ENCODE assay signal across 12 cellular contexts in genomic region chr12:25058619-25059018, GRCh38.
DNase-seq lines count a peak whose midpoint lies in the region; ATAC-seq and TF ChIP-seq lines count a peak whose summit lies in the region.
"Had no signal": no experiment of that assay in that cellular context is flagged by ENCODE, and none has a peak within 500 bp of the region (broad histone marks: within the 10 kb centered on the region; RNA-seq: fewer than 3 reads in every experiment).

No MANE protein-coding gene starts in this region.

- H3K79me2 ChIP-seq in DND-41 (ENCODE audit: insufficient read depth, low read length): peaks cover 84% of the 10 kb centered on the region

- H3K4me3 Mint-ChIP-seq in activated T-helper 2 cell treated with anti-CD3 and anti-CD28 coated beads, Interferon-gamma antibody, Interleukin-2, Interleukin-4, amounts not matched to agents 10 μg/mL and 5 μg/mL and 100 μg/mL, durations not matched to agents 14 hours and 24 hours and 36 hours (ENCODE audit: low read depth): no peak overlapping the region
- peak overlapping the region in 3 of 10 donors; percentile 18 to 50 (median 44) for H3K4me3 Mint-ChIP-seq in naive thymus-derived CD4-positive, alpha-beta T cell

- no peak overlapping the region for H3K9ac ChIP-seq in DND-41 (ENCODE audit: low read depth, low read length)

- H4K20me1 ChIP-seq in DND-41 (ENCODE audit: insufficient read depth, low read length): no peaks in the 10 kb centered on the region

- TF ChIP-seq CTCF in DND-41 (IDR thresholded peaks at IDR 0.05; ENCODE audit: borderline replicate concordance, extremely low read depth, low read length, poor library complexity, severe bottlenecking): no peak

- H3K4me2 ChIP-seq in DND-41 (ENCODE audit: insufficient read depth, low read length): peak overlapping the region; percentile 3; the same call in 1 of the 2 replicates

- H3K27me3 Mint-ChIP-seq in activated T-helper 2 cell treated with anti-CD3 and anti-CD28 coated beads, Interferon-gamma antibody, Interleukin-2, Interleukin-4, amounts not matched to agents 10 μg/mL and 5 μg/mL and 100 μg/mL, durations not matched to agents 14 hours and 24 hours and 36 hours (ENCODE audit: low read depth): no peaks in the 10 kb centered on the region
- no peaks in the 10 kb centered on the region for H3K27me3 Mint-ChIP-seq in naive thymus-derived CD4-positive, alpha-beta T cell

- H2AFZ ChIP-seq in DND-41 (ENCODE audit: low read depth, low read length): no peak overlapping the region

- H3K4me1 ChIP-seq in DND-41 (ENCODE audit: insufficient read depth, low read length): peaks cover 44% of the 10 kb centered on the region
- H3K4me1 ChIP-seq in naive thymus-derived CD4-positive, alpha-beta T cell (ENCODE audit: control insufficient read depth in 2 of 2, insufficient read depth in 2 of 2, low read length in 2 of 2): peaks cover 4 to 29% of the 10 kb centered on the region in 2 donors

- CTCF ChIA-PET in naive thymus-derived CD4-positive, alpha-beta T cell (lab: Charles Lee): no interaction called here

- no peak overlapping the region for H3K27ac ChIP-seq in DND-41 (ENCODE audit: low read length)
- no peak overlapping the region for H3K27ac ChIP-seq in naive thymus-derived CD4-positive, alpha-beta T cell (ENCODE audit: low read depth, low read length)
- H3K27ac ChIP-seq: heart right ventricle had no signal

- no peak overlapping the region for H3K27ac Mint-ChIP-seq in activated T-helper 2 cell treated with anti-CD3 and anti-CD28 coated beads, Interferon-gamma antibody, Interleukin-2, Interleukin-4, amounts not matched to agents 10 μg/mL and 5 μg/mL and 100 μg/mL, durations not matched to agents 14 hours and 24 hours and 36 hours
- peak overlapping the region in 1 of 9 donors; percentile 66 for H3K27ac Mint-ChIP-seq in naive thymus-derived CD4-positive, alpha-beta T cell

- no peak overlapping the region for H3K4me3 ChIP-seq in DND-41 (ENCODE audit: low read depth in 1 of 2, low read length in 2 of 2)
- H3K4me3 ChIP-seq in naive thymus-derived CD4-positive, alpha-beta T cell (ENCODE audit: low read length): no peak overlapping the region
- H3K4me3 ChIP-seq: heart right ventricle had no signal

- H3K27me3 ChIP-seq in DND-41 (ENCODE audit: insufficient read depth, low read length, poor library complexity): no peaks in the 10 kb centered on the region
- H3K27me3 ChIP-seq in naive thymus-derived CD4-positive, alpha-beta T cell (ENCODE audit: control insufficient read depth in 2 of 2, insufficient read depth in 2 of 2, low read length in 2 of 2): no peaks in the 10 kb centered on the region
- H3K27me3 ChIP-seq: heart right ventricle had no signal

- intact Hi-C loops in activated T-helper 2 cell treated with anti-CD3 and anti-CD28 coated beads, Interferon-gamma antibody, Interleukin-2, Interleukin-4, amounts not matched to agents 10 μg/mL and 5 μg/mL and 100 μg/mL, durations not matched to agents 14 hours and 24 hours and 36 hours (cut with micrococcal nuclease): loop anchor here (5.0 to 10.0 kb wide), 2 partner anchors 36 to 1776 kb away; partner anchors contain the start of gene ITPR2
- intact Hi-C loops in naive thymus-derived CD4-positive, alpha-beta T cell (cut with micrococcal nuclease): no loop called here

- DNase-seq in DND-41 (no peak), NAMALWA (ENCODE audit: low spot score) (peak; percentile 96), globus pallidus (ENCODE audit: low spot score) (no peak), NCI-H2196 treated with DMSO at 0.1 percent for 48 hours (lab: John Stamatoyannopoulos, UW; ENCODE audit: unreplicated experiment) (no peak)
- DNase-seq in activated T-helper 2 cell treated with anti-CD3 and anti-CD28 coated beads, Interferon-gamma antibody, Interleukin-2, Interleukin-4, amounts not matched to agents 10 μg/mL and 5 μg/mL and 100 μg/mL, durations not matched to agents 14 hours and 24 hours and 36 hours (ENCODE audit: low spot score): no peak
- no peak for DNase-seq in naive thymus-derived CD4-positive, alpha-beta T cell
- DNase-seq: activated gamma-delta T cell; dermis blood vessel endothelial cell; heart right ventricle; NK-92 treated with Interleukin-12 subunit alpha and Interleukin-12 subunit beta, amount 100 ng/mL, for 24 hours had no signal

- no peaks in the 10 kb centered on the region for H3K9me3 Mint-ChIP-seq in activated T-helper 2 cell treated with anti-CD3 and anti-CD28 coated beads, Interferon-gamma antibody, Interleukin-2, Interleukin-4, amounts not matched to agents 10 μg/mL and 5 μg/mL and 100 μg/mL, durations not matched to agents 14 hours and 24 hours and 36 hours
- H3K9me3 Mint-ChIP-seq in naive thymus-derived CD4-positive, alpha-beta T cell: no peaks in the 10 kb centered on the region

- peaks cover 51% of the 10 kb centered on the region for H3K4me1 Mint-ChIP-seq in activated T-helper 2 cell treated with anti-CD3 and anti-CD28 coated beads, Interferon-gamma antibody, Interleukin-2, Interleukin-4, amounts not matched to agents 10 μg/mL and 5 μg/mL and 100 μg/mL, durations not matched to agents 14 hours and 24 hours and 36 hours (ENCODE audit: low read depth)
- peaks cover 35 to 87% (median 70%) of the 10 kb centered on the region in 7 donors for H3K4me1 Mint-ChIP-seq in naive thymus-derived CD4-positive, alpha-beta T cell

- peaks cover 15% of the 10 kb centered on the region for H3K36me3 Mint-ChIP-seq in activated T-helper 2 cell treated with anti-CD3 and anti-CD28 coated beads, Interferon-gamma antibody, Interleukin-2, Interleukin-4, amounts not matched to agents 10 μg/mL and 5 μg/mL and 100 μg/mL, durations not matched to agents 14 hours and 24 hours and 36 hours (ENCODE audit: low read depth)
- peaks cover 0 to 28% (median 16%) of the 10 kb centered on the region in 5 donors for H3K36me3 Mint-ChIP-seq in naive thymus-derived CD4-positive, alpha-beta T cell

- ATAC-seq in DND-41 (ENCODE audit: insufficient read depth, low read depth) (no peak), HG02840 (IDR thresholded peaks at IDR 0.05; ENCODE audit: low FRiP score, unreplicated experiment) (peak; percentile 50)
- ATAC-seq in naive thymus-derived CD4-positive, alpha-beta T cell: no peak
- ATAC-seq: heart right ventricle had no signal

- POLR2A ChIA-PET in naive thymus-derived CD4-positive, alpha-beta T cell (lab: Charles Lee): interaction anchor here (0.9 to 1.0 kb wide), 2 partner anchors 12 to 25 kb away, joined by 3 to 5 read pairs; no protein-coding TSS in a partner anchor

- peaks cover 2% of the 10 kb centered on the region for H3K36me3 ChIP-seq in DND-41 (ENCODE audit: insufficient read depth, low read length)
- peaks cover 0 to 3% (median 0%) of the 10 kb centered on the region in 3 experiments for H3K36me3 ChIP-seq in naive thymus-derived CD4-positive, alpha-beta T cell (ENCODE audit: control insufficient read depth in 2 of 3, insufficient read depth in 3 of 3, low read length in 3 of 3)

- peak; percentile 62 for TF ChIP-seq POLR2A in GM19099 (IDR thresholded peaks at IDR 0.05; ENCODE audit: extremely low read depth, insufficient read length, low read depth)

- no peaks in the 10 kb centered on the region for H3K9me3 ChIP-seq in DND-41 (ENCODE audit: insufficient read depth, low read length, severe bottlenecking)
- no peaks in the 10 kb centered on the region for H3K9me3 ChIP-seq in naive thymus-derived CD4-positive, alpha-beta T cell (ENCODE audit: control insufficient read depth in 2 of 3, low read length in 3 of 3)
- H3K9me3 ChIP-seq: heart right ventricle had no signal
